In genomic region chr4:155094421-155094820, GRCh38 we compare ENCODE assay signal across 20 cellular contexts.
"Had no signal": no experiment of that assay in that cellular context is flagged by ENCODE, and none has a peak within 500 bp of the region (broad histone marks: within the 10 kb centered on the region; RNA-seq: fewer than 3 reads in every experiment).

No MANE protein-coding gene starts in this region.

- H3K9ac ChIP-seq: neural progenitor cell had no signal

- H3K36me3 ChIP-seq: colonic mucosa, esophagus squamous epithelium, left lung, neural progenitor cell, prostate gland, right atrium auricular region, upper lobe of left lung had no signal

- DNase-seq: activated CD4-positive, alpha-beta T cell treated with anti-CD3 and anti-CD28 coated beads for 4 hours; activated CD4-positive, alpha-beta T cell treated with anti-CD3 and anti-CD28 coated beads, Interleukin-2, amount 50 U/mL, for 48 hours; activated CD8-positive, alpha-beta memory T cell treated with anti-CD3 and anti-CD28 coated beads, Interleukin-2, amount 50 U/mL, for 48 hours; activated naive CD4-positive, alpha-beta T cell treated with anti-CD3 and anti-CD28 coated beads, Interleukin-2, amount 10 ng/mL, durations not matched to agents 7 days and 5 days; activated T-cell treated with anti-CD3 and anti-CD28 coated beads, Interleukin-2, amount 50 U/mL, for 4 hours; aorta; colonic mucosa; esophagus squamous epithelium; foreskin melanocyte; left lung; naive thymus-derived CD8-positive, alpha-beta T cell; stimulated activated CD4-positive, alpha-beta T cell treated with anti-CD3 and anti-CD28 coated beads, Interleukin-4, amount 100 ng/mL, for 24 hours; stimulated activated naive CD8-positive, alpha-beta T cell treated with anti-CD3 and anti-CD28 coated beads, Interleukin-15, Interleukin-2, amounts not matched to agents 100 U/mL and 50 U/mL, for 24 hours; T1000; upper lobe of left lung had no signal

- H3K27me3 ChIP-seq: colonic mucosa, esophagus squamous epithelium, left lung, neural progenitor cell, right atrium auricular region, upper lobe of left lung had no signal

- H3K9me3 ChIP-seq: colonic mucosa, esophagus squamous epithelium, left lung, prostate gland, right atrium auricular region, upper lobe of left lung had no signal

- H3K4me3 ChIP-seq: colonic mucosa, esophagus squamous epithelium, left lung, lung, neural progenitor cell, prostate gland, right atrium auricular region, upper lobe of left lung had no signal

- ATAC-seq: activated T-cell treated with anti-CD3 and anti-CD28 coated beads, Interleukin-2, amount 50 U/mL, for 4 hours; left lung; naive thymus-derived CD8-positive, alpha-beta T cell; stimulated activated naive CD8-positive, alpha-beta T cell treated with anti-CD3 and anti-CD28 coated beads, Interleukin-15, Interleukin-2, amounts not matched to agents 100 U/mL and 50 U/mL, for 24 hours; WTC11 had no signal

- H3K4me1 ChIP-seq: colonic mucosa, esophagus squamous epithelium, left lung, neural progenitor cell, prostate gland, right atrium auricular region, upper lobe of left lung had no signal
